In the genomic region with DNA sequence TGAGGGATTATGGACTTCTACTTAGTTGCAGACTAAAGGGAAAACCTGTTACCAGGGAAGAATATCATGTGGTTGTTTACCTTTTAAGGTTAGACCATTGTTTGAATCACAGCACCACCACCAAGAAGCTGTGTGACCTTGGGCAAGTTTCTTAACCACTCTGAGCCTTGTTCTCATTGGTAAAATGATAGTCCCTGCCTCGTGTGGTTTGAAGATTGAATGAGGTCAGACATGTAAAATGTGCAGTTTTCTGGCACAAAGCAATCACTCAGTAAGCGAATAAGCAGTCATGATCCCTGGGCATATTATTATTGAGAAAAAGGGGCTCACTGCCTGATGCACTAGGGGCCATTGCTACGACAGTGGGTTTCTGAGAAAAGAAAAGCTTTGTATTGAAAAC, we compare ENCODE assay signal across 1 cellular context.
TF ChIP-seq lines count a peak whose summit lies in the region.

No MANE protein-coding gene starts in this region.

TF ChIP-seq in H1, 55 proteins besides CTCF, POLR2A, EP300 and RAD21:
- TF ChIP-seq KDM1A (IDR thresholded peaks at IDR 0.05; ENCODE audit: borderline replicate concordance, low read length) (peak; percentile 82), BRCA1 (IDR thresholded peaks at IDR 0.05; ENCODE audit: low read depth, low read length) (no peak), GTF2F1 (IDR thresholded peaks at IDR 0.05; ENCODE audit: borderline replicate concordance, low read depth, low read length) (no peak), RBBP5 (IDR thresholded peaks at IDR 0.05; ENCODE audit: borderline replicate concordance, low read depth, low read length) (no peak)
